8 cellular contexts compared by ENCODE assay signal in genomic region chr21:42892582-42892930, GRCh38. TPM values are rescaled to one million over a fixed set of nuclear protein-coding genes. Genes with fewer than 3 reads are reported as not detected.
DNase-seq lines count a peak whose midpoint lies in the region; ATAC-seq and TF ChIP-seq lines count a peak whose summit lies in the region.

No MANE protein-coding gene starts in this region.

- no peaks in the 10 kb centered on the region for H3K9me3 Mint-ChIP-seq in IgD-negative memory B cell

- peaks cover 5% of the 10 kb centered on the region for H3K36me3 Mint-ChIP-seq in IgD-negative memory B cell

- H3K27ac Mint-ChIP-seq in IgD-negative memory B cell, result peak overlapping the region; percentile 34 to 94 (median 76)

- no peaks in the 10 kb centered on the region for H3K27me3 Mint-ChIP-seq in IgD-negative memory B cell

- H3K4me3 ChIP-seq in GM12865 (ENCODE audit: low read depth, low read length) (peak overlapping the region; percentile 52), cardiac fibroblast (replicated peaks in 1 of 2; ENCODE audit: low read depth in 2 of 2, low read length in 2 of 2) (peak overlapping the region; percentile 61 to 87)

- H3K4me3 Mint-ChIP-seq in IgD-negative memory B cell, result peak overlapping the region; percentile 82 to 95 (median 90)

- H3K4me1 Mint-ChIP-seq in IgD-negative memory B cell, result peaks cover 6 to 11% (median 9%) of the 10 kb centered on the region in 3 donors

- ATAC-seq in HG03025 (IDR thresholded peaks at IDR 0.05; ENCODE audit: low FRiP score, unreplicated experiment), result no peak

- DNase-seq in GM12865 (ENCODE audit: low read depth) (no peak), cardiac fibroblast (ENCODE audit: low read depth in 2 of 2) (no peak), midbrain (lab: John Stamatoyannopoulos, UW) (peak; percentile 54), SKM-1 treated with dmso at 0.1 percent for 144 hours (lab: John Stamatoyannopoulos, UW; ENCODE audit: unreplicated experiment) (no peak), NCI-H2196 treated with DMSO at 0.1 percent for 48 hours (lab: John Stamatoyannopoulos, UW; ENCODE audit: unreplicated experiment) (no peak), SKM-1 (lab: John Stamatoyannopoulos, UW; ENCODE audit: unreplicated experiment) (no peak)

- TF ChIP-seq CTCF in GM12865 (IDR thresholded peaks at IDR 0.05; ENCODE audit: insufficient read depth, low read depth, low read length, missing control alignments) (no peak), cardiac fibroblast (IDR thresholded peaks at IDR 0.05; ENCODE audit: low read depth, low read length) (no peak)

RNA-seq across cellular contexts. Expression of gene NDUFV3, which starts 0.6 kb away (rescaled TPM):
- 17.4 TPM for polyA plus RNA-seq in IgD-negative memory B cell

RNA-seq across cellular contexts. Expression of gene WDR4, which starts 13.2 kb away (rescaled TPM):
- 13.9 TPM for polyA plus RNA-seq in IgD-negative memory B cell

RNA-seq across cellular contexts. Expression of gene ERVH48-1, which starts 32.9 kb away (rescaled TPM):
- not detected for polyA plus RNA-seq in IgD-negative memory B cell
